Comparison of ENCODE assay signal across 8 cellular contexts in the genomic region with DNA sequence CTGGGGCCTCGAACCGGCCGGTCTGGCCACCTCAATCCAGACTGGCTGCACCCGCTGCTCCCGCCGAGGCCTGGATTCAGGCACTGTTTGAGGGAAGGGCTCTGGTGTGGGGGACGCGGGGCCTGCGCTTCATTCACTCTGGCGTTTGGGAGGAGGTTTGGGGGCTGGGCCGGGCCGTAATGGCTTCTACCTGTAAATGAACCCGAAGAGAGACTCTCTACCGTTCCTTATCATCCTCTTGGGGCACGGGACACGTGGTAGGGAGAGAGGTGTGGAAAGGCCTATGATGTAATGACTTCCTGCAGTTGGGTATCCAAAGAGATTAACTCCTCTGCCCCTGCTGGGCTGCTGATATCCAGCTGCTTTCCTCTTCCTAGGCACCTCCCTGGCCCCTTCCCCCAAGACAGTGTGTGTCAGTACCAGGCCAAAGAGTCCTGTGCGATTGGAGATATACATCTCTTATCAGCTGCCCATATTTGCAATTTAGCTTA. TPM values are rescaled to one million over a fixed set of nuclear protein-coding genes. Genes with fewer than 3 reads are reported as not detected.
DNase-seq lines count a peak whose midpoint lies in the region; ATAC-seq and TF ChIP-seq lines count a peak whose summit lies in the region.

No MANE protein-coding gene starts in this region.

- ATAC-seq in HG02759 (IDR thresholded peaks at IDR 0.05; ENCODE audit: unreplicated experiment) (no peak), HG02870 (IDR thresholded peaks at IDR 0.05; ENCODE audit: unreplicated experiment) (no peak)

- TF ChIP-seq CTCF in VCaP (conservative IDR thresholded peaks at IDR 0.05) (no peak), fibroblast of the aortic adventitia (IDR thresholded peaks at IDR 0.05; ENCODE audit: insufficient read depth, low read length) (peak; percentile 25)

- peak; percentile 91 for DNase-seq in Daoy (ENCODE audit: low read depth)
- peak; percentile 76 for DNase-seq in MV-4-11 (lab: John Stamatoyannopoulos, UW)
- peak; percentile 81 for DNase-seq in fibroblast of the aortic adventitia (ENCODE audit: low read depth)
- peak; percentile 90 for DNase-seq in myocyte (ENCODE audit: low read depth)
- no peak for DNase-seq in activated CD8-positive, alpha-beta memory T cell treated with anti-CD3 and anti-CD28 coated beads, Interleukin-2, amount 50 U/mL, for 4 hours

- H3K27ac ChIP-seq in VCaP: peak overlapping the region; percentile 96

- peak overlapping the region; percentile 91 for H3K4me3 ChIP-seq in fibroblast of the aortic adventitia (ENCODE audit: low read depth, low read length)

RNA-seq across cellular contexts. Expression of a gene that starts 1.8 kb away (rescaled TPM):
- total RNA-seq in Daoy (2014; rRNA removed; shearing (Covaris generic)): 14.4 and 14.6 TPM in 2 replicates
- total RNA-seq in fibroblast of the aortic adventitia (ENCODE audit: low replicate concordance): 49.3 and 54.5 TPM in 2 replicates
- 49.2 and 58.6 TPM in 2 replicates for total RNA-seq in myocyte
- 12.9 TPM for polyA plus RNA-seq in myocyte (2012)
